ENCODE assay signal across 10 cellular contexts in genomic region chr4:147103403-147103946, GRCh38.
DNase-seq lines count a peak whose midpoint lies in the region; ATAC-seq, FAIRE-seq and TF ChIP-seq lines count a peak whose summit lies in the region.
"Had no signal": no experiment of that assay in that cellular context is flagged by ENCODE, and none has a peak within 500 bp of the region (broad histone marks: within the 10 kb centered on the region; RNA-seq: fewer than 3 reads in every experiment).

No MANE protein-coding gene starts in this region.

- H3K27me3 Mint-ChIP-seq in neural progenitor cell (ENCODE audit: insufficient read depth, low read depth): peaks cover 3% of the 10 kb centered on the region

- H3K27ac ChIP-seq in ACC112 (ENCODE audit: low read depth, low read length): peak overlapping the region; percentile 97
- no peak overlapping the region for H3K27ac ChIP-seq in neural progenitor cell
- H3K27ac ChIP-seq: BLaER1 had no signal

- H3K36me3 ChIP-seq in ACC112 (ENCODE audit: insufficient read depth, low read length) (no peaks in the 10 kb centered on the region), neural progenitor cell (no peaks in the 10 kb centered on the region)
- H3K36me3 ChIP-seq: BLaER1 had no signal

- H3K27ac Mint-ChIP-seq in neural progenitor cell: peak overlapping the region; percentile 17

- peaks cover 7% of the 10 kb centered on the region for H3K4me1 Mint-ChIP-seq in neural progenitor cell

- no peaks in the 10 kb centered on the region for H3K9me3 ChIP-seq in neural progenitor cell (ENCODE audit: low read depth)
- H3K9me3 ChIP-seq: BLaER1 had no signal

- no peak for TF ChIP-seq CTCF in fibroblast of the aortic adventitia (IDR thresholded peaks at IDR 0.05; ENCODE audit: insufficient read depth, low read length)
- no peak for TF ChIP-seq CTCF in neural progenitor cell (IDR thresholded peaks at IDR 0.05)

- H3K9me3 Mint-ChIP-seq in neural progenitor cell: no peaks in the 10 kb centered on the region

- H3K9ac ChIP-seq in neural progenitor cell: no peak overlapping the region
- H3K9ac ChIP-seq: BLaER1 had no signal

- DNase-seq in RCC 7860 (ENCODE audit: low spot score) (peak; percentile 86), fibroblast of the aortic adventitia (ENCODE audit: low read depth) (peak; percentile 93), neural progenitor cell (ENCODE audit: low spot score) (no peak), NCI-H82 treated with DMSO at 0.1 percent for 48 hours (lab: John Stamatoyannopoulos, UW; ENCODE audit: unreplicated experiment) (no peak), NCI-H2029 (lab: John Stamatoyannopoulos, UW) (no peak)
- DNase-seq: stimulated activated CD4-positive, alpha-beta T cell treated with anti-CD3 and anti-CD28 coated beads, Interleukin-1b, Interleukin-23, amount 100 ng/mL, for 48 hours had no signal

- H3K4me3 Mint-ChIP-seq in neural progenitor cell: no peak overlapping the region

- H3K79me2 ChIP-seq in ACC112 (ENCODE audit: control insufficient read depth, insufficient read depth, low read length, unreplicated experiment) (no peaks in the 10 kb centered on the region), neural progenitor cell (ENCODE audit: low read depth) (no peaks in the 10 kb centered on the region)

- no peak overlapping the region for H3K4me2 ChIP-seq in neural progenitor cell
- H3K4me2 ChIP-seq: BLaER1 had no signal

- H3K36me3 Mint-ChIP-seq in neural progenitor cell: no peaks in the 10 kb centered on the region

- FAIRE-seq in RCC 7860 (lab: Jason Lieb, UNC): peak; percentile 91

- H3K4me1 ChIP-seq in ACC112 (ENCODE audit: control insufficient read depth, insufficient read depth, low read length, unreplicated experiment) (peaks cover 26% of the 10 kb centered on the region), neural progenitor cell (no peaks in the 10 kb centered on the region)
- H3K4me1 ChIP-seq: BLaER1 had no signal

- H3F3A ChIP-seq in neural progenitor cell (ENCODE audit: low read depth): no peaks in the 10 kb centered on the region

- H3K4me3 ChIP-seq in ACC112 (ENCODE audit: low read depth, low read length) (peak overlapping the region; percentile 31), fibroblast of the aortic adventitia (ENCODE audit: low read depth, low read length) (peak overlapping the region; percentile 9), neural progenitor cell (no peak overlapping the region)
- H3K4me3 ChIP-seq: BLaER1 had no signal

- H2AFZ ChIP-seq in ACC112 (ENCODE audit: low read length, unreplicated experiment) (peak overlapping the region; percentile 52), neural progenitor cell (replicated peaks) (no peak overlapping the region)

- H3K27me3 ChIP-seq in ACC112 (ENCODE audit: insufficient read depth, low read length) (no peaks in the 10 kb centered on the region), neural progenitor cell (no peaks in the 10 kb centered on the region)
- H3K27me3 ChIP-seq: BLaER1 had no signal

- no peaks in the 10 kb centered on the region for H4K20me1 ChIP-seq in neural progenitor cell (ENCODE audit: low read depth)
- H4K20me1 ChIP-seq: BLaER1 had no signal

- ATAC-seq in GM21717 (IDR thresholded peaks at IDR 0.05; ENCODE audit: unreplicated experiment): no peak
- no peak for ATAC-seq in HG03097 (IDR thresholded peaks at IDR 0.05; ENCODE audit: low FRiP score, unreplicated experiment)

Comparison
In these comparisons a context has a peak if more than half of its experiments do, and no peak if none do; other contexts are left out.
1. DNase-seq: peak in RCC 7860 (single experiment) and fibroblast of the aortic adventitia (single experiment); none in neural progenitor cell (single experiment), NCI-H82 treated with DMSO at 0.1 percent for 48 hours (single experiment) and NCI-H2029 (single experiment).